In genomic region chr9:91914404-91914803, GRCh38 we compare ENCODE assay signal across 26 cellular contexts. TPM values are rescaled to one million over a fixed set of nuclear protein-coding genes. Genes with fewer than 3 reads are reported as not detected.
"Had no signal": no experiment of that assay in that cellular context is flagged by ENCODE, and none has a peak within 500 bp of the region (broad histone marks: within the 10 kb centered on the region; RNA-seq: fewer than 3 reads in every experiment).

No MANE protein-coding gene starts in this region.

- DNase-seq: activated CD8-positive, alpha-beta memory T cell treated with anti-CD3 and anti-CD28 coated beads for 24 hours; activated CD8-positive, alpha-beta memory T cell treated with anti-CD3 and anti-CD28 coated beads, Interleukin-2, amount 50 U/mL, for 48 hours; activated gamma-delta T cell treated with Interleukin-2 at 50 U/mL for 16 hours; activated T-cell treated with anti-CD3 and anti-CD28 coated beads, Interleukin-2, amount 50 U/mL, for 72 hours; adrenal gland; foreskin melanocyte; glutamatergic neuron; hypothalamus; immature natural killer cell; naive thymus-derived CD4-positive, alpha-beta T cell; psoas muscle; right cardiac atrium; stimulated activated CD4-positive, alpha-beta T cell treated with anti-CD3 and anti-CD28 coated beads, Interleukin-2, amount 100 ng/mL, for 48 hours; stimulated activated naive CD8-positive, alpha-beta T cell treated with anti-CD3 and anti-CD28 coated beads, Interleukin-15, amount 100 ng/mL, for 72 hours; T-helper 1 cell; T-helper 9 cell; trophoblast cell had no signal

- H3K4me3 Mint-ChIP-seq: activated T-cell treated with anti-CD3 and anti-CD28 coated beads, Interleukin-2, amount 50 U/mL, for 72 hours; immature natural killer cell; memory B cell; naive thymus-derived CD4-positive, alpha-beta T cell; stimulated activated naive CD8-positive, alpha-beta T cell treated with anti-CD3 and anti-CD28 coated beads, Interleukin-15, amount 100 ng/mL, for 72 hours had no signal

- H3K4me3 ChIP-seq: adrenal gland, psoas muscle, skin epidermis, suprapubic skin, vagina had no signal

- H3K4me1 Mint-ChIP-seq: immature natural killer cell; memory B cell; stimulated activated naive CD8-positive, alpha-beta T cell treated with anti-CD3 and anti-CD28 coated beads, Interleukin-15, amount 100 ng/mL, for 72 hours had no signal

- H3K27ac Mint-ChIP-seq: activated naive CD4-positive, alpha-beta T cell treated with anti-CD3 and anti-CD28 coated beads, Interleukin-2, amount 50 U/mL, for 72 hours; activated T-cell treated with anti-CD3 and anti-CD28 coated beads, Interleukin-2, amount 50 U/mL, for 72 hours; immature natural killer cell; memory B cell; naive thymus-derived CD4-positive, alpha-beta T cell; stimulated activated naive CD8-positive, alpha-beta T cell treated with anti-CD3 and anti-CD28 coated beads, Interleukin-15, amount 100 ng/mL, for 72 hours had no signal

- H3K27ac ChIP-seq: epithelial cell of prostate, psoas muscle, skin epidermis, suprapubic skin, vagina had no signal

- H3K9me3 ChIP-seq: adrenal gland, psoas muscle, suprapubic skin, vagina had no signal

- ATAC-seq: activated CD4-positive, CD25-positive, alpha-beta regulatory T cell treated with anti-CD3 and anti-CD28 coated beads, Interleukin-2, amount 50 U/mL, for 24 hours; activated naive CD4-positive, alpha-beta T cell treated with anti-CD3 and anti-CD28 coated beads, Interleukin-2, amount 50 U/mL, for 72 hours; activated T-cell treated with anti-CD3 and anti-CD28 coated beads, Interleukin-2, amount 50 U/mL, for 72 hours; naive thymus-derived CD4-positive, alpha-beta T cell; psoas muscle; right cardiac atrium; stimulated activated naive CD8-positive, alpha-beta T cell treated with anti-CD3 and anti-CD28 coated beads, Interleukin-15, amount 100 ng/mL, for 72 hours had no signal

- H3K36me3 ChIP-seq: adrenal gland, suprapubic skin, vagina had no signal

- H3K27me3 ChIP-seq: adrenal gland, suprapubic skin, vagina had no signal

- H3K4me1 ChIP-seq: psoas muscle, suprapubic skin had no signal

- H3K9me3 Mint-ChIP-seq: activated naive CD4-positive, alpha-beta T cell treated with anti-CD3 and anti-CD28 coated beads, Interleukin-2, amount 50 U/mL, for 72 hours; activated T-cell treated with anti-CD3 and anti-CD28 coated beads, Interleukin-2, amount 50 U/mL, for 72 hours; immature natural killer cell; memory B cell; naive thymus-derived CD4-positive, alpha-beta T cell; stimulated activated naive CD8-positive, alpha-beta T cell treated with anti-CD3 and anti-CD28 coated beads, Interleukin-15, amount 100 ng/mL, for 72 hours had no signal

- FAIRE-seq: bronchial epithelial cell had no signal

- H3K36me3 Mint-ChIP-seq: activated naive CD4-positive, alpha-beta T cell treated with anti-CD3 and anti-CD28 coated beads, Interleukin-2, amount 50 U/mL, for 72 hours; immature natural killer cell; memory B cell; naive thymus-derived CD4-positive, alpha-beta T cell had no signal

RNA-seq across cellular contexts. Expression of gene ROR2, which starts 35.6 kb away (rescaled TPM):
- total RNA-seq: activated naive CD4-positive, alpha-beta T cell treated with anti-CD3 and anti-CD28 coated beads, Interleukin-2, amount 50 U/mL, for 72 hours; dermis microvascular lymphatic vessel endothelial cell had no signal
- polyA plus RNA-seq: immature natural killer cell; naive thymus-derived CD4-positive, alpha-beta T cell had no signal
